ENCODE assay signal across 20 cellular contexts in the genomic region with DNA sequence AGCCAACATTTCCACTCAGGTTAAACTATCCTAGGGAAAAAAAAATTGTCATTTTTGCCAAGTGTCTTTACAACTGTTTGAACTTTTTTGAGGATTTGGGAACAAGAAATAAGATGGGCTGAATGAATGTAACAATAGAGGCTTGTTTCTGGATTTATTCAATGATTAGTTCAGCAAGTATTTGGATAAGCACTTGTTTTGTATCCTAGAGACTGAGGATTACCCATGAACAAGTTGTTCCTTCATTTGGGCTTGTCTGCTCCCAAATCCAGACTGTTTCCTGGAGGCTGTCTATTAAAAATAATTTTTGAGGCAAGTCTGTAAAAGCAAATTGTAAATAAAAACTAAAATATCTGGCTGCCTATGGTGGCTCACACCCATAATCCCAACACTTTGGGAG.
A peak's percentile ranks its signal among the peaks of the same experiment; 100 is the strongest.
DNase-seq lines count a peak whose midpoint lies in the region; ATAC-seq and TF ChIP-seq lines count a peak whose summit lies in the region.
"Had no signal": no experiment of that assay in that cellular context is flagged by ENCODE, and none has a peak within 500 bp of the region (broad histone marks: within the 10 kb centered on the region; RNA-seq: fewer than 3 reads in every experiment).

No MANE protein-coding gene starts in this region.

- no peak for TF ChIP-seq CTCF in CD8-positive, alpha-beta T cell (IDR thresholded peaks at IDR 0.05)

- no peak for ATAC-seq in CD8-positive, alpha-beta T cell
- ATAC-seq in HG02852 (IDR thresholded peaks at IDR 0.05; ENCODE audit: unreplicated experiment) (no peak), GM21367 (IDR thresholded peaks at IDR 0.05; ENCODE audit: unreplicated experiment) (no peak)

- no peaks in the 10 kb centered on the region for H3K4me1 Mint-ChIP-seq in CD8-positive, alpha-beta T cell (ENCODE audit: low read depth)
- H3K4me1 Mint-ChIP-seq: B cell had no signal

- no peaks in the 10 kb centered on the region for H3K9me3 Mint-ChIP-seq in CD8-positive, alpha-beta T cell
- H3K9me3 Mint-ChIP-seq: HFFc6 had no signal

- no peak overlapping the region for H3K4me3 ChIP-seq in SK-N-MC
- H3K4me3 ChIP-seq in CD8-positive, alpha-beta T cell (ENCODE audit: low read depth, low read length): no peak overlapping the region
- H3K4me3 ChIP-seq: HAP-1, MG63, SJSA1 had no signal

- H3K27ac Mint-ChIP-seq in CD8-positive, alpha-beta T cell: no peak overlapping the region
- H3K27ac Mint-ChIP-seq: B cell, HFFc6 had no signal

- CTCF ChIA-PET in CD8-positive, alpha-beta T cell (lab: Charles Lee): interaction anchor here (0.7 kb wide), 1 partner anchor 467 kb away, joined by 3 read pairs; no protein-coding TSS in a partner anchor

- no peak overlapping the region for H3K9ac ChIP-seq in SK-N-MC (ENCODE audit: insufficient read length)

- no peaks in the 10 kb centered on the region for H3K9me3 ChIP-seq in SK-N-MC (ENCODE audit: low read depth, low read length)
- no peaks in the 10 kb centered on the region for H3K9me3 ChIP-seq in CD8-positive, alpha-beta T cell (ENCODE audit: low read length)
- H3K9me3 ChIP-seq: HAP-1, MG63, SJSA1 had no signal

- H3K36me3 ChIP-seq in SK-N-MC (ENCODE audit: insufficient read depth, low read length): no peaks in the 10 kb centered on the region
- no peaks in the 10 kb centered on the region for H3K36me3 ChIP-seq in CD8-positive, alpha-beta T cell (ENCODE audit: insufficient read depth, low read length)
- H3K36me3 ChIP-seq: HAP-1, MG63, SJSA1 had no signal

- no peak overlapping the region for H3K4me3 Mint-ChIP-seq in CD8-positive, alpha-beta T cell
- H3K4me3 Mint-ChIP-seq: B cell, HFFc6 had no signal

- peak overlapping the region; percentile 92 for H3K27ac ChIP-seq in SK-N-MC
- no peak overlapping the region for H3K27ac ChIP-seq in CD8-positive, alpha-beta T cell (ENCODE audit: low read depth, low read length)
- H3K27ac ChIP-seq: SJSA1 had no signal

- no peaks in the 10 kb centered on the region for H3K36me3 Mint-ChIP-seq in CD8-positive, alpha-beta T cell

- no peaks in the 10 kb centered on the region for H3K4me1 ChIP-seq in CD8-positive, alpha-beta T cell (ENCODE audit: insufficient read depth, low read length)
- H3K4me1 ChIP-seq: HAP-1, SJSA1 had no signal

- POLR2A ChIA-PET in CD8-positive, alpha-beta T cell (lab: Charles Lee): no interaction called here

- intact Hi-C loops in CD8-positive, alpha-beta T cell (cut with DNase I, micrococcal nuclease): no loop called here

- H3K27me3 Mint-ChIP-seq in CD8-positive, alpha-beta T cell (ENCODE audit: low read depth): peaks cover 2% of the 10 kb centered on the region
- H3K27me3 Mint-ChIP-seq: B cell had no signal

- H3K27me3 ChIP-seq in CD8-positive, alpha-beta T cell (ENCODE audit: insufficient read depth, low read length): no peaks in the 10 kb centered on the region
- H3K27me3 ChIP-seq: MG63, SJSA1 had no signal

- DNase-seq in SK-N-MC (ENCODE audit: low read depth, low spot score): no peak
- DNase-seq in kidney tubule cell (ENCODE audit: low spot score): peak; percentile 8
- DNase-seq in pons (ENCODE audit: low spot score): peak; percentile 12
- no peak for DNase-seq in CD8-positive, alpha-beta T cell
- no peak for DNase-seq in NCI-H1694 (lab: John Stamatoyannopoulos, UW)
- DNase-seq: GOT3, HFFc6, IMR-90, KG1, MG63, NCI-H1417, NCI-H2227 treated with DMSO at 0.1 percent for 48 hours, NCI-H526 treated with DMSO at 0.1 percent for 48 hours, Right ventricle myocardium superior, RPMI8226 had no signal

Comparison
In these comparisons a context has a peak if more than half of its experiments do, and no peak if none do; other contexts are left out.
1. DNase-seq: peak in kidney tubule cell (single experiment) and pons (single experiment); none in SK-N-MC (single experiment), CD8-positive, alpha-beta T cell (0 of 7) and NCI-H1694 (single experiment).